In genomic region chr19:8005534-8006256, GRCh38 we compare ENCODE assay signal across 8 cellular contexts. TPM values are rescaled to one million over a fixed set of nuclear protein-coding genes. Genes with fewer than 3 reads are reported as not detected.
DNase-seq lines count a peak whose midpoint lies in the region; ATAC-seq and TF ChIP-seq lines count a peak whose summit lies in the region.

ELAVL1 (minus strand) TSS chr19:8005641; CDS start chr19:7991815, 13,826 bp downstream.

- H3K4me3 ChIP-seq in HUES6 (ENCODE audit: low read depth, low read length) (peak within 1 kb of the TSS; percentile 99), epithelial cell of proximal tubule (ENCODE audit: low read depth, low read length) (peak within 1 kb of the TSS; percentile 95), mucosa of rectum (ENCODE audit: low read length in 2 of 2) (peak within 1 kb of the TSS; percentile 87 to 88)

- H3K27ac ChIP-seq in HUES6 (ENCODE audit: low read depth, low read length) (peak within 1 kb of the TSS; percentile 85), mucosa of rectum (ENCODE audit: low read depth in 2 of 2, low read length in 2 of 2) (peak within 1 kb of the TSS; percentile 77)

- H3K27me3 ChIP-seq in HUES6 (ENCODE audit: control insufficient read depth, insufficient read depth, low read length) (no peaks in the 10 kb centered on the region), mucosa of rectum (ENCODE audit: control insufficient read depth in 2 of 2, insufficient read depth in 2 of 2, low read length in 2 of 2) (no peaks in the 10 kb centered on the region)

- TF ChIP-seq CTCF in epithelial cell of proximal tubule (conservative IDR thresholded peaks at IDR 0.05; ENCODE audit: low read depth, low read length) = no peak

- DNase-seq in COLO668 (lab: John Stamatoyannopoulos, UW; ENCODE audit: unreplicated experiment) = peak; percentile 96
- peak; percentile 98 for DNase-seq in OCI-M1 (lab: John Stamatoyannopoulos, UW)
- DNase-seq in activated T-cell treated with anti-CD3 and anti-CD28 coated beads for 4 hours = peak; percentile 78
- DNase-seq in epithelial cell of proximal tubule (ENCODE audit: low read depth) = no peak
- DNase-seq in stimulated activated CD8-positive, alpha-beta memory T cell treated with anti-CD3 and anti-CD28 coated beads, Interleukin-4, amount 100 ng/mL, for 4 hours (ENCODE audit: low read depth in 2 of 2, low spot score in 1 of 2) = peak; percentile 63 to 76

- H3K36me3 ChIP-seq in HUES6 (ENCODE audit: control insufficient read depth, insufficient read depth, low read length) = peaks cover 15% of the 10 kb centered on the region; the same call in 1 of the 2 replicates
- no peaks in the 10 kb centered on the region for H3K36me3 ChIP-seq in mucosa of rectum (ENCODE audit: control insufficient read depth in 2 of 2, insufficient read depth in 2 of 2, low read length in 2 of 2)

- H3K9me3 ChIP-seq in HUES6 (ENCODE audit: control insufficient read depth, insufficient read depth, low read depth, low read length) = no peaks in the 10 kb centered on the region
- no peaks in the 10 kb centered on the region for H3K9me3 ChIP-seq in mucosa of rectum (ENCODE audit: control insufficient read depth in 2 of 2, low read length in 2 of 2)

- peak within 1 kb of the TSS; percentile 91 for H3K9ac ChIP-seq in HUES6 (ENCODE audit: low read length)
- H3K9ac ChIP-seq in mucosa of rectum (ENCODE audit: low read depth in 1 of 2, low read length in 2 of 2) = peak within 1 kb of the TSS; percentile 80 to 89

- H3K4me1 ChIP-seq in HUES6 (ENCODE audit: control insufficient read depth, insufficient read depth, low read length) (peaks cover 11% of the 10 kb centered on the region), mucosa of rectum (ENCODE audit: control insufficient read depth in 2 of 2, insufficient read depth in 2 of 2, low read length in 2 of 2) (peaks cover 22 to 31% of the 10 kb centered on the region in 2 donors)

- ATAC-seq in GM21367 (IDR thresholded peaks at IDR 0.05; ENCODE audit: unreplicated experiment) = peak; percentile 51

RNA-seq across cellular contexts. Expression of gene ELAVL1, which starts in this region (rescaled TPM):
- total RNA-seq in epithelial cell of proximal tubule = 28.6 and 69.6 TPM in 2 replicates
